In the genomic region with DNA sequence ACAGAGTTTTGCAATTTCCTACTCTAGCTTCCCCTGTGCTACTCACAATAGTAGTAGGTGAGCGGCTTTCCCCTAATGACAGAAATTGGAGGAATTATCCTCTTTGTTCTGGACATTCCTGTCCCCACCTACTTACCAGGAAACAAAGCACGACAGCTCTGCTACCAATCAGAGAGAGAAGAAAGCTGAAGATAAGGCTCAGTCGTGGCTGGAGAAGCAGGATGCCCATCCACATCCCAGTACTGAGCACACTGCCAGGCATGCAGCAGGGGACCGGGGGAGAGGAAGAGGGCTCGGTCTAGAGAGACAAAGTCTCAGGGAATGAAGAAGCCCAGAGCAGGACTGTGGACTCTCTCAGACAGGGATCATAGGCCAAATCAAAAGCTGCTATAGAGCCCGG, we compare ENCODE assay signal across 17 cellular contexts.
DNase-seq lines count a peak whose midpoint lies in the region; ATAC-seq and TF ChIP-seq lines count a peak whose summit lies in the region.
"Had no signal": no experiment of that assay in that cellular context is flagged by ENCODE, and none has a peak within 500 bp of the region (broad histone marks: within the 10 kb centered on the region; RNA-seq: fewer than 3 reads in every experiment).

No MANE protein-coding gene starts in this region.

- H3K36me3 Mint-ChIP-seq in WTC11: no peaks in the 10 kb centered on the region

- H3K27ac ChIP-seq in right cardiac atrium (ENCODE audit: low read length) (peak overlapping the region; percentile 30), layer of hippocampus (ENCODE audit: low read depth, low read length) (peak overlapping the region; percentile 49)
- H3K27ac ChIP-seq: heart left ventricle, pancreas had no signal

- DNase-seq in right cardiac atrium: no peak
- no peak for DNase-seq in Right ventricle myocardium superior
- DNase-seq in WTC11 (ENCODE audit: low spot score): no peak
- no peak for DNase-seq in stimulated activated CD4-positive, alpha-beta T cell treated with anti-CD3 and anti-CD28 coated beads, Interleukin-2, amount 100 ng/mL, for 48 hours
- DNase-seq in COR-L47 (lab: John Stamatoyannopoulos, UW): no peak
- DNase-seq: activated effector memory CD4-positive, alpha-beta T cell treated with Interleukin-2 at 50 U/mL for 16 hours; GDM1; heart left ventricle; NCI-H1092 treated with DMSO at 0.1 percent for 48 hours; NCI-H2081; NCI-H524; pancreas; RPMI8226; stimulated activated naive CD8-positive, alpha-beta T cell treated with anti-CD3 and anti-CD28 coated beads, Interleukin-15, amount 100 ng/mL, for 72 hours; trophoblast cell had no signal

- no peak overlapping the region for H3K4me3 ChIP-seq in right cardiac atrium (ENCODE audit: low read length)
- H3K4me3 ChIP-seq: heart left ventricle, pancreas had no signal

- TF ChIP-seq CTCF in WTC11 (IDR thresholded peaks at IDR 0.05): no peak

- intact Hi-C loops in right cardiac atrium (cut with DNase I) (no loop called here), Right ventricle myocardium superior (cut with DNase I) (no loop called here)

- peaks cover 4% of the 10 kb centered on the region for H3K4me1 ChIP-seq in right cardiac atrium (ENCODE audit: control insufficient read depth, insufficient read depth, low read length)
- H3K4me1 ChIP-seq: pancreas had no signal

- no peaks in the 10 kb centered on the region for H3K27me3 Mint-ChIP-seq in WTC11 (ENCODE audit: low read depth)
- H3K27me3 Mint-ChIP-seq: stimulated activated naive CD8-positive, alpha-beta T cell treated with anti-CD3 and anti-CD28 coated beads, Interleukin-15, amount 100 ng/mL, for 72 hours had no signal

- H3K27me3 ChIP-seq in right cardiac atrium (ENCODE audit: control insufficient read depth, insufficient read depth) (no peaks in the 10 kb centered on the region), layer of hippocampus (ENCODE audit: control insufficient read depth, insufficient read depth, low read length) (no peaks in the 10 kb centered on the region)
- H3K27me3 ChIP-seq: heart left ventricle, pancreas had no signal

- ATAC-seq in right cardiac atrium (peak in 1 of 2 donors; percentile 17), Right ventricle myocardium superior (ENCODE audit: poor library complexity) (no peak), WTC11 (peak; percentile 74), HG03520 (IDR thresholded peaks at IDR 0.05; ENCODE audit: unreplicated experiment) (no peak)
- ATAC-seq: pancreas had no signal

- H3K4me1 Mint-ChIP-seq in WTC11: peaks cover 23% of the 10 kb centered on the region

- WGBS in right cardiac atrium: 62% methylated on average over 6 of the region's 6 CpGs

- POLR2A ChIA-PET in WTC11 (lab: Charles Lee): no interaction called here

- H3K27ac Mint-ChIP-seq in WTC11: peak overlapping the region; percentile 8

- H3K4me3 Mint-ChIP-seq in WTC11: no peak overlapping the region
- H3K4me3 Mint-ChIP-seq: stimulated activated naive CD8-positive, alpha-beta T cell treated with anti-CD3 and anti-CD28 coated beads, Interleukin-15, amount 100 ng/mL, for 72 hours had no signal

- CTCF ChIA-PET in WTC11 (lab: Charles Lee): interaction anchor here (1.0 kb wide), 1 partner anchor 408 kb away, joined by 3 read pairs; no protein-coding TSS in a partner anchor

- no peaks in the 10 kb centered on the region for H3K9me3 Mint-ChIP-seq in WTC11
- H3K9me3 Mint-ChIP-seq: stimulated activated naive CD8-positive, alpha-beta T cell treated with anti-CD3 and anti-CD28 coated beads, Interleukin-15, amount 100 ng/mL, for 72 hours had no signal

- H3K9me3 ChIP-seq in right cardiac atrium (ENCODE audit: control insufficient read depth, low read length): no peaks in the 10 kb centered on the region
- H3K9me3 ChIP-seq: heart left ventricle, pancreas had no signal

TF ChIP-seq in WTC11, 78 proteins besides CTCF, POLR2A, EP300 and RAD21:
- TF ChIP-seq NFE2L1 (CRISPR knock-in tag; IDR thresholded peaks at IDR 0.05): no peak
- TF ChIP-seq, protein P1, sequence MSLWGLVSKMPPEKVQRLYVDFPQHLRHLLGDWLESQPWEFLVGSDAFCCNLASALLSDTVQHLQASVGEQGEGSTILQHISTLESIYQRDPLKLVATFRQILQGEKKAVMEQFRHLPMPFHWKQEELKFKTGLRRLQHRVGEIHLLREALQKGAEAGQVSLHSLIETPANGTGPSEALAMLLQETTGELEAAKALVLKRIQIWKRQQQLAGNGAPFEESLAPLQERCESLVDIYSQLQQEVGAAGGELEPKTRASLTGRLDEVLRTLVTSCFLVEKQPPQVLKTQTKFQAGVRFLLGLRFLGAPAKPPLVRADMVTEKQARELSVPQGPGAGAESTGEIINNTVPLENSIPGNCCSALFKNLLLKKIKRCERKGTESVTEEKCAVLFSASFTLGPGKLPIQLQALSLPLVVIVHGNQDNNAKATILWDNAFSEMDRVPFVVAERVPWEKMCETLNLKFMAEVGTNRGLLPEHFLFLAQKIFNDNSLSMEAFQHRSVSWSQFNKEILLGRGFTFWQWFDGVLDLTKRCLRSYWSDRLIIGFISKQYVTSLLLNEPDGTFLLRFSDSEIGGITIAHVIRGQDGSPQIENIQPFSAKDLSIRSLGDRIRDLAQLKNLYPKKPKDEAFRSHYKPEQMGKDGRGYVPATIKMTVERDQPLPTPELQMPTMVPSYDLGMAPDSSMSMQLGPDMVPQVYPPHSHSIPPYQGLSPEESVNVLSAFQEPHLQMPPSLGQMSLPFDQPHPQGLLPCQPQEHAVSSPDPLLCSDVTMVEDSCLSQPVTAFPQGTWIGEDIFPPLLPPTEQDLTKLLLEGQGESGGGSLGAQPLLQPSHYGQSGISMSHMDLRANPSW (CRISPR knock-in tag; conservative IDR thresholded peaks at IDR 0.05; ENCODE audit: low read depth): no peak
